Comparison of ENCODE assay signal across 3 cellular contexts in genomic region chr9:90656876-90657275, GRCh38. TPM values are rescaled to one million over a fixed set of nuclear protein-coding genes. Genes with fewer than 3 reads are reported as not detected.
"Had no signal": no experiment of that assay in that cellular context is flagged by ENCODE, and none has a peak within 500 bp of the region (broad histone marks: within the 10 kb centered on the region; RNA-seq: fewer than 3 reads in every experiment).

No MANE protein-coding gene starts in this region.

RNA-seq across cellular contexts. Expression of gene DIRAS2, which starts 14.3 kb away (rescaled TPM):
- total RNA-seq: thoracic aorta, upper lobe of right lung, vagina had no signal
